In genomic region chr4:38664704-38665401, GRCh38 we compare ENCODE assay signal across 8 cellular contexts. TPM values are rescaled to one million over a fixed set of nuclear protein-coding genes. Genes with fewer than 3 reads are reported as not detected.
DNase-seq lines count a peak whose midpoint lies in the region; ATAC-seq and TF ChIP-seq lines count a peak whose summit lies in the region.

No MANE protein-coding gene starts in this region.

- no peak for TF ChIP-seq EP300 in sigmoid colon (IDR thresholded peaks at IDR 0.05)

- peaks cover 0 to 7% (median 2%) of the 10 kb centered on the region in 5 experiments for H3K9me3 Mint-ChIP-seq in brain

- peaks cover 5% of the 10 kb centered on the region for H3K36me3 Mint-ChIP-seq in brain

- H3K4me3 ChIP-seq in DOHH2 (ENCODE audit: low read length): peak overlapping the region; percentile 60
- H3K4me3 ChIP-seq in iPS-18c (ENCODE audit: insufficient read depth, low read depth, low read length): peak overlapping the region; percentile 63
- peak overlapping the region; percentile 94 to 100 (median 98) for H3K4me3 ChIP-seq in sigmoid colon

- H3K9me3 ChIP-seq in DOHH2 (ENCODE audit: control insufficient read depth, insufficient read depth, low read length): no peaks in the 10 kb centered on the region
- no peaks in the 10 kb centered on the region for H3K9me3 ChIP-seq in iPS-18c (ENCODE audit: control insufficient read depth, insufficient read depth, low read length)
- no peaks in the 10 kb centered on the region for H3K9me3 ChIP-seq in sigmoid colon

- peak; percentile 45 to 55 for TF ChIP-seq POLR2A in sigmoid colon (IDR thresholded peaks at IDR 0.05)

- H3F3A ChIP-seq in DOHH2 (ENCODE audit: control insufficient read depth, insufficient read depth): peaks cover 14% of the 10 kb centered on the region

- H4K20me1 ChIP-seq in DOHH2 (ENCODE audit: control insufficient read depth, insufficient read depth, low read depth, low read length): no peaks in the 10 kb centered on the region; the same call in 1 of the 2 replicates

- DNase-seq in LHCN-M2 (ENCODE audit: low read depth): peak; percentile 51
- peak; percentile 58 for DNase-seq in SKM-1 treated with dmso at 0.1 percent for 144 hours (lab: John Stamatoyannopoulos, UW; ENCODE audit: unreplicated experiment)
- peak; percentile 88 for DNase-seq in sigmoid colon

- H3K4me1 ChIP-seq in DOHH2 (ENCODE audit: control insufficient read depth, low read length) (peaks cover 8% of the 10 kb centered on the region), sigmoid colon (peaks cover 0 to 58% (median 46%) of the 10 kb centered on the region in 4 donors)

- peaks cover 82% of the 10 kb centered on the region for H3K27me3 ChIP-seq in DOHH2 (ENCODE audit: control insufficient read depth, low read length)
- no peaks in the 10 kb centered on the region for H3K27me3 ChIP-seq in sigmoid colon

- H3K4me3 Mint-ChIP-seq in brain: peak overlapping the region; percentile 93 to 100 (median 96)

- H3K9me2 ChIP-seq in DOHH2 (replicated peaks; ENCODE audit: control insufficient read depth, low read length): no peaks in the 10 kb centered on the region

- H3K27me3 Mint-ChIP-seq in brain: peaks cover 10% of the 10 kb centered on the region

- intact Hi-C loops in sigmoid colon (cut with DNase I): loop anchor here (5.0 to 10.0 kb wide), 4 partner anchors 53 to 978 kb away; partner anchors contain the start of gene RELL1

- TF ChIP-seq CTCF in DOHH2 (IDR thresholded peaks at IDR 0.05; ENCODE audit: low read depth, low read length, poor library complexity, severe bottlenecking) (no peak), brain (conservative IDR thresholded peaks at IDR 0.05) (no peak), sigmoid colon (IDR thresholded peaks at IDR 0.05) (no peak)

- H3K36me3 ChIP-seq in DOHH2 (ENCODE audit: control insufficient read depth, low read length): no peaks in the 10 kb centered on the region
- no peaks in the 10 kb centered on the region for H3K36me3 ChIP-seq in sigmoid colon

- peak overlapping the region; percentile 64 for H3K4me2 ChIP-seq in DOHH2 (ENCODE audit: low read length)

- no peak for ATAC-seq in GM18861 (IDR thresholded peaks at IDR 0.05; ENCODE audit: unreplicated experiment)
- no peak for ATAC-seq in HG02763 (IDR thresholded peaks at IDR 0.05; ENCODE audit: unreplicated experiment)

- WGBS in sigmoid colon, 2 donors: 1% methylated on average over 53 of the region's 53 CpGs

- H3K4me1 Mint-ChIP-seq in brain: peaks cover 61% of the 10 kb centered on the region

- peak overlapping the region; percentile 97 to 100 (median 98) for H3K27ac Mint-ChIP-seq in brain

- no peaks in the 10 kb centered on the region for H3K79me2 ChIP-seq in DOHH2 (ENCODE audit: control insufficient read depth, low read length)

- H3K27ac ChIP-seq in DOHH2 (ENCODE audit: low read depth, low read length): no peak overlapping the region
- peak overlapping the region; percentile 99 to 100 (median 100) for H3K27ac ChIP-seq in sigmoid colon

RNA-seq across cellular contexts. Expression of gene KLF3, which starts 0.9 kb away (rescaled TPM):
- total RNA-seq in LHCN-M2 (2014; rRNA removed): 8.4 and 14.1 TPM in 2 replicates
- polyA plus RNA-seq in LHCN-M2 (2012): 4.4 TPM
- 16.5 TPM for polyA plus RNA-seq in brain (ENCODE audit: insufficient read depth, low read depth, low replicate concordance)
- total RNA-seq in sigmoid colon: 10 to 100 TPM; 29.2 to 43.5 (median 38.0) TPM
- 10 to 100 TPM; 38.6 to 64.0 (median 48.6) TPM for polyA plus RNA-seq in sigmoid colon
